ENCODE assay signal across 8 cellular contexts in genomic region chr9:93575706-93576295, GRCh38. TPM values are rescaled to one million over a fixed set of nuclear protein-coding genes. Genes with fewer than 3 reads are reported as not detected.
DNase-seq lines count a peak whose midpoint lies in the region; ATAC-seq and TF ChIP-seq lines count a peak whose summit lies in the region.

No MANE protein-coding gene starts in this region.

- H3K4me1 Mint-ChIP-seq in CD4-positive, CD25-positive, alpha-beta regulatory T cell, result peaks cover 4 to 60% (median 26%) of the 10 kb centered on the region in 4 donors

- H3K36me3 ChIP-seq in CD4-positive, CD25-positive, alpha-beta regulatory T cell (ENCODE audit: control insufficient read depth, insufficient read depth, low read length), result no peaks in the 10 kb centered on the region
- H3K36me3 ChIP-seq in mucosa of descending colon (ENCODE audit: low read depth), result no peaks in the 10 kb centered on the region

- no peaks in the 10 kb centered on the region for H3K27me3 Mint-ChIP-seq in CD4-positive, CD25-positive, alpha-beta regulatory T cell

- no peaks in the 10 kb centered on the region for H3K36me3 Mint-ChIP-seq in CD4-positive, CD25-positive, alpha-beta regulatory T cell

- DNase-seq in CD4-positive, CD25-positive, alpha-beta regulatory T cell, result peak; percentile 49 to 64 (median 51)
- DNase-seq in NCI-H2171 (lab: John Stamatoyannopoulos, UW), result peak; percentile 15
- peak in 2 of 3 experiments; percentile 12 to 37 for DNase-seq in activated CD8-positive, alpha-beta memory T cell treated with anti-CD3 and anti-CD28 coated beads for 48 hours (ENCODE audit: low read depth in 2 of 3, low spot score in 2 of 3)
- no peak for DNase-seq in epithelial cell of proximal tubule (ENCODE audit: low read depth)
- peak; percentile 65 to 76 (median 73) for DNase-seq in mucosa of descending colon
- peak; percentile 66 for DNase-seq in stimulated activated naive CD8-positive, alpha-beta T cell treated with anti-CD3 and anti-CD28 coated beads, Interleukin-15, Interleukin-2, amounts not matched to agents 100 U/mL and 50 U/mL, for 24 hours
- no peak for DNase-seq in COR-L47 (lab: John Stamatoyannopoulos, UW)

- peak overlapping the region; percentile 91 to 96 (median 93) for H3K4me3 Mint-ChIP-seq in CD4-positive, CD25-positive, alpha-beta regulatory T cell

- H3K4me3 ChIP-seq in CD4-positive, CD25-positive, alpha-beta regulatory T cell (ENCODE audit: low read depth, low read length), result peak overlapping the region; percentile 65
- peak overlapping the region; percentile 74 for H3K4me3 ChIP-seq in epithelial cell of proximal tubule (ENCODE audit: low read depth, low read length)
- H3K4me3 ChIP-seq in mucosa of descending colon, result peak overlapping the region; percentile 74

- TF ChIP-seq CTCF in epithelial cell of proximal tubule (conservative IDR thresholded peaks at IDR 0.05; ENCODE audit: low read depth, low read length) (no peak), mucosa of descending colon (IDR thresholded peaks at IDR 0.05) (no peak)

- intact Hi-C loops in mucosa of descending colon (cut with DNase I, micrococcal nuclease), result no loop called here

- H3K9me3 Mint-ChIP-seq in CD4-positive, CD25-positive, alpha-beta regulatory T cell, result peaks cover 0 to 2% (median 0%) of the 10 kb centered on the region in 7 donors

- peaks cover 31% of the 10 kb centered on the region for H3K4me1 ChIP-seq in CD4-positive, CD25-positive, alpha-beta regulatory T cell (ENCODE audit: control insufficient read depth, insufficient read depth, low read length, poor library complexity, severe bottlenecking)
- H3K4me1 ChIP-seq in mucosa of descending colon (ENCODE audit: low read depth), result peaks cover 21% of the 10 kb centered on the region

- H3K27me3 ChIP-seq in CD4-positive, CD25-positive, alpha-beta regulatory T cell (ENCODE audit: control insufficient read depth, insufficient read depth, low read length), result no peaks in the 10 kb centered on the region

- H3K9me3 ChIP-seq in CD4-positive, CD25-positive, alpha-beta regulatory T cell (ENCODE audit: control insufficient read depth in 2 of 2, low read length in 2 of 2), result no peaks in the 10 kb centered on the region
- peaks cover 1% of the 10 kb centered on the region for H3K9me3 ChIP-seq in mucosa of descending colon

- peak; percentile 15 to 22 for ATAC-seq in CD4-positive, CD25-positive, alpha-beta regulatory T cell (ENCODE audit: low read depth in 2 of 2)
- ATAC-seq in GM21529 (IDR thresholded peaks at IDR 0.05; ENCODE audit: unreplicated experiment) (peak; percentile 35), mucosa of descending colon (peak; percentile 56)
- ATAC-seq in stimulated activated naive CD8-positive, alpha-beta T cell treated with anti-CD3 and anti-CD28 coated beads, Interleukin-15, Interleukin-2, amounts not matched to agents 100 U/mL and 50 U/mL, for 24 hours, result peak; percentile 19

- H3K27ac Mint-ChIP-seq in CD4-positive, CD25-positive, alpha-beta regulatory T cell, result peak overlapping the region; percentile 82 to 94 (median 92)

- H3K27ac ChIP-seq in CD4-positive, CD25-positive, alpha-beta regulatory T cell (ENCODE audit: insufficient read depth, low read length, poor library complexity, severe bottlenecking), result peak overlapping the region; percentile 65

RNA-seq across cellular contexts. Expression of gene PHF2, which starts 0.6 kb away (rescaled TPM):
- 29.4 TPM for total RNA-seq in CD4-positive, CD25-positive, alpha-beta regulatory T cell
- polyA plus RNA-seq in CD4-positive, CD25-positive, alpha-beta regulatory T cell, result 1 to 10 TPM in 2 of 4 donors, under 1 TPM in 2; 0.37 to 1.3 (median 0.94) TPM
- total RNA-seq in epithelial cell of proximal tubule, result 11.4 and 16.2 TPM in 2 replicates
- total RNA-seq in mucosa of descending colon, result 10 to 100 TPM; 19.1 to 42.9 (median 21.7) TPM

Comparison
In these comparisons a context has a peak if more than half of its experiments do, and no peak if none do; other contexts are left out.
1. DNase-seq: peak in CD4-positive, CD25-positive, alpha-beta regulatory T cell (3 of 3), NCI-H2171 (single experiment), activated CD8-positive, alpha-beta memory T cell treated with anti-CD3 and anti-CD28 coated beads for 48 hours (2 of 3), mucosa of descending colon (3 of 3) and stimulated activated naive CD8-positive, alpha-beta T cell treated with anti-CD3 and anti-CD28 coated beads, Interleukin-15, Interleukin-2, amounts not matched to agents 100 U/mL and 50 U/mL, for 24 hours (single experiment); none in epithelial cell of proximal tubule (single experiment) and COR-L47 (single experiment).
2. Peak in every context shown above with its lines, with median percentiles within 50 percentile points of each other: ATAC-seq and H3K4me3 ChIP-seq.